ENCODE assay signal across 9 cellular contexts in genomic region chr11:44632466-44633123, GRCh38.
DNase-seq lines count a peak whose midpoint lies in the region; ATAC-seq and TF ChIP-seq lines count a peak whose summit lies in the region.
"Had no signal": no experiment of that assay in that cellular context is flagged by ENCODE, and none has a peak within 500 bp of the region (broad histone marks: within the 10 kb centered on the region; RNA-seq: fewer than 3 reads in every experiment).

No MANE protein-coding gene starts in this region.

- no peak overlapping the region for H4K91ac ChIP-seq in IMR-90 (ENCODE audit: insufficient read depth, low read depth, low read length)

- TF ChIP-seq CTCF in IMR-90 (conservative IDR thresholded peaks at IDR 0.05; ENCODE audit: low read depth, low read length) (peak; percentile 41), upper lobe of right lung (IDR thresholded peaks at IDR 0.05) (peak; percentile 55)

- H3K9ac ChIP-seq in IMR-90 (ENCODE audit: low read depth, low read length), result no peak overlapping the region

- H3K36me3 ChIP-seq in IMR-90 (ENCODE audit: control insufficient read depth, insufficient read depth, low read length), result no peaks in the 10 kb centered on the region
- H3K36me3 ChIP-seq in upper lobe of right lung, result no peaks in the 10 kb centered on the region
- H3K36me3 ChIP-seq: ascending aorta had no signal

- H2BK15ac ChIP-seq in IMR-90 (ENCODE audit: low read depth, low read length), result no peak overlapping the region

- peaks cover 10% of the 10 kb centered on the region for H3K27me3 Mint-ChIP-seq in activated naive CD8-positive, alpha-beta T cell treated with anti-CD3 and anti-CD28 coated beads, Interleukin-2, amount 10 ng/mL, durations not matched to agents 7 days and 5 days

- ATAC-seq in IMR-90 (ENCODE audit: low read depth) (peak; percentile 36), upper lobe of right lung (peak; percentile 68), HG02973 (IDR thresholded peaks at IDR 0.05; ENCODE audit: unreplicated experiment) (no peak), HG02981 (IDR thresholded peaks at IDR 0.05; ENCODE audit: unreplicated experiment) (no peak)
- peak; percentile 66 for ATAC-seq in activated naive CD8-positive, alpha-beta T cell treated with anti-CD3 and anti-CD28 coated beads, Interleukin-2, amount 10 ng/mL, durations not matched to agents 7 days and 5 days (ENCODE audit: low read depth)

- CTCF ChIA-PET in IMR-90 (lab: Yijun Ruan, JAX), result no interaction called here

- no peaks in the 10 kb centered on the region for H3K9me3 ChIP-seq in IMR-90 (ENCODE audit: control insufficient read depth, insufficient read depth, low read length)
- no peaks in the 10 kb centered on the region for H3K9me3 ChIP-seq in upper lobe of right lung
- H3K9me3 ChIP-seq: ascending aorta had no signal

- dilution Hi-C loops in IMR-90 (cut with HindIII; ENCODE audit: low sequenced_read_pairs, unreplicated experiment), result no loop called here

- H2AFZ ChIP-seq in IMR-90 (replicated peaks; ENCODE audit: low read length, poor library complexity), result peak overlapping the region; percentile 60

- H2AK9ac ChIP-seq in IMR-90 (replicated peaks; ENCODE audit: low read depth, low read length, poor library complexity), result no peak overlapping the region

- H3K4me2 ChIP-seq in IMR-90 (ENCODE audit: low read depth, low read length), result no peak overlapping the region

- H2AK5ac ChIP-seq in IMR-90 (ENCODE audit: low read depth, low read length), result 0 out of 2 replicates have a peak overlapping the region, but pooled peaks have one; percentile 3

- no peaks in the 10 kb centered on the region; the same call in 1 of the 2 replicates for H4K20me1 ChIP-seq in IMR-90 (ENCODE audit: insufficient read depth, low read length)

- H3K27ac ChIP-seq in IMR-90 (ENCODE audit: insufficient read depth, low read length) (no peak overlapping the region), upper lobe of right lung (no peak overlapping the region)
- H3K27ac ChIP-seq: ascending aorta had no signal

- no peak overlapping the region for H3K4me3 Mint-ChIP-seq in activated naive CD8-positive, alpha-beta T cell treated with anti-CD3 and anti-CD28 coated beads, Interleukin-2, amount 10 ng/mL, durations not matched to agents 7 days and 5 days

- no TSS peak for BruUV-seq in IMR-90 (replicated peaks; lab: Mats Ljungman, UMichigan)

- intact Hi-C loops in IMR-90 (cut with micrococcal nuclease) (no loop called here), upper lobe of right lung (cut with DNase I) (no loop called here)

- H2BK120ac ChIP-seq in IMR-90 (ENCODE audit: low read depth, low read length), result no peak overlapping the region

- peaks cover 8% of the 10 kb centered on the region for H3K9me1 ChIP-seq in IMR-90 (ENCODE audit: insufficient read depth, low read length)

- H3K4me1 Mint-ChIP-seq in activated naive CD8-positive, alpha-beta T cell treated with anti-CD3 and anti-CD28 coated beads, Interleukin-2, amount 10 ng/mL, durations not matched to agents 7 days and 5 days, result peaks cover 4% of the 10 kb centered on the region

- no peak overlapping the region for H3K23ac ChIP-seq in IMR-90 (ENCODE audit: low read depth, low read length)

- H3K4me1 ChIP-seq in IMR-90 (ENCODE audit: control insufficient read depth, insufficient read depth, low read length) (peaks cover 13% of the 10 kb centered on the region), upper lobe of right lung (peaks cover 29% of the 10 kb centered on the region)

- no peak overlapping the region for H2BK5ac ChIP-seq in IMR-90 (ENCODE audit: low read depth, low read length, poor library complexity, severe bottlenecking)

- DNase-seq in COLO829 (ENCODE audit: low spot score), result peak; percentile 18
- DNase-seq in IMR-90, result no peak
- DNase-seq in activated naive CD8-positive, alpha-beta T cell treated with anti-CD3 and anti-CD28 coated beads, Interleukin-2, amount 10 ng/mL, durations not matched to agents 7 days and 5 days, result peak; percentile 20
- DNase-seq in iris pigment epithelial cell (ENCODE audit: low read depth), result peak; percentile 34
- DNase-seq in upper lobe of right lung, result peak; percentile 65
- DNase-seq in NOMO-1 treated with DMSO at 0.1 percent for 48 hours (lab: John Stamatoyannopoulos, UW; ENCODE audit: unreplicated experiment), result no peak

- POLR2A ChIA-PET in IMR-90 (lab: Charles Lee; ENCODE audit: unreplicated experiment), result no interaction called here
- POLR2A ChIA-PET in activated naive CD8-positive, alpha-beta T cell treated with anti-CD3 and anti-CD28 coated beads, Interleukin-2, amount 10 ng/mL, durations not matched to agents 7 days and 5 days (lab: Charles Lee), result no interaction called here

- H3K18ac ChIP-seq in IMR-90 (ENCODE audit: low read depth, low read length), result no peak overlapping the region

- H3K4me3 ChIP-seq in IMR-90 (ENCODE audit: insufficient read depth, low read depth, low read length) (no peak overlapping the region), upper lobe of right lung (no peak overlapping the region)
- H3K4me3 ChIP-seq: ascending aorta had no signal

- H3K79me1 ChIP-seq in IMR-90 (ENCODE audit: low read depth in 1 of 2, low read length in 2 of 2), result no peaks in the 10 kb centered on the region

- H2BK20ac ChIP-seq in IMR-90 (ENCODE audit: low read depth, low read length), result no peak overlapping the region

- no peak overlapping the region for H3K4ac ChIP-seq in IMR-90 (ENCODE audit: low read depth, low read length)

- in situ Hi-C loops in IMR-90 (cut with MboI; ENCODE audit: low sequenced_read_pairs), result no loop called here

- H4K8ac ChIP-seq in IMR-90 (ENCODE audit: low read depth in 2 of 2, low read length in 2 of 2), result no peak overlapping the region

- H4K5ac ChIP-seq in IMR-90 (ENCODE audit: low read depth, low read length), result no peak overlapping the region

- peak; percentile 22; the same call in 1 of the 2 replicates for TF ChIP-seq RAD21 in IMR-90 (IDR thresholded peaks at IDR 0.05; ENCODE audit: low read length)

- H3K14ac ChIP-seq in IMR-90 (replicated peaks; ENCODE audit: low read depth, low read length), result no peak overlapping the region

- WGBS in IMR-90 (ENCODE audit: extremely low coverage in 2 of 2, insufficient read length in 1 of 2), 2 experiments, result 80% methylated on average over 1 of the region's 10 CpGs; no CpG with 5 or more reads in 1 of the 2 experiments

- H3K56ac ChIP-seq in IMR-90 (ENCODE audit: extremely low read depth, insufficient read depth, low read length), result no peak overlapping the region

- H3K36me3 Mint-ChIP-seq in activated naive CD8-positive, alpha-beta T cell treated with anti-CD3 and anti-CD28 coated beads, Interleukin-2, amount 10 ng/mL, durations not matched to agents 7 days and 5 days, result no peaks in the 10 kb centered on the region

- no peaks in the 10 kb centered on the region for H3K9me3 Mint-ChIP-seq in activated naive CD8-positive, alpha-beta T cell treated with anti-CD3 and anti-CD28 coated beads, Interleukin-2, amount 10 ng/mL, durations not matched to agents 7 days and 5 days

- no peak overlapping the region for H3K27ac Mint-ChIP-seq in activated naive CD8-positive, alpha-beta T cell treated with anti-CD3 and anti-CD28 coated beads, Interleukin-2, amount 10 ng/mL, durations not matched to agents 7 days and 5 days

- no peak for TF ChIP-seq POLR2A in IMR-90 (IDR thresholded peaks at IDR 0.05; ENCODE audit: low read depth, low read length)

- H3K27me3 ChIP-seq in IMR-90 (ENCODE audit: control insufficient read depth, insufficient read depth, low read length) (peaks cover 15% of the 10 kb centered on the region), upper lobe of right lung (peaks cover 4% of the 10 kb centered on the region)
- H3K27me3 ChIP-seq: ascending aorta had no signal

TF ChIP-seq in IMR-90, 13 proteins besides CTCF, POLR2A, EP300 and RAD21:
- no peak for TF ChIP-seq USF2 (IDR thresholded peaks at IDR 0.05; ENCODE audit: low read depth, low read length)
- TF ChIP-seq RCOR1 (IDR thresholded peaks at IDR 0.05; ENCODE audit: insufficient replicate concordance, low read length), result no peak
- TF ChIP-seq SMC3 (IDR thresholded peaks at IDR 0.05; ENCODE audit: low read depth, low read length), result no peak
- TF ChIP-seq MAZ (IDR thresholded peaks at IDR 0.05; ENCODE audit: borderline replicate concordance, low read depth, low read length), result no peak
- no peak for TF ChIP-seq MAFK (IDR thresholded peaks at IDR 0.05; ENCODE audit: low read depth, low read length)
- TF ChIP-seq ELK1 (IDR thresholded peaks at IDR 0.05; ENCODE audit: borderline replicate concordance, low read depth, low read length), result no peak
- no peak for TF ChIP-seq MXI1 (IDR thresholded peaks at IDR 0.05; ENCODE audit: borderline replicate concordance, low read depth, low read length)
- no peak for TF ChIP-seq NFE2L2 (IDR thresholded peaks at IDR 0.05; ENCODE audit: low read depth, low read length)
- TF ChIP-seq BHLHE40 (IDR thresholded peaks at IDR 0.05; ENCODE audit: low read depth, low read length), result no peak
- no peak for TF ChIP-seq FOS (IDR thresholded peaks at IDR 0.05; ENCODE audit: low read depth, low read length)
- TF ChIP-seq RFX5 (IDR thresholded peaks at IDR 0.05; ENCODE audit: low read depth, low read length), result no peak
- no peak for TF ChIP-seq CHD1 (IDR thresholded peaks at IDR 0.05; ENCODE audit: low read depth, low read length)
- TF ChIP-seq CEBPB (IDR thresholded peaks at IDR 0.05; ENCODE audit: low read depth, low read length), result no peak
TF ChIP-seq in IMR-90: peak in this region for 0.

Comparison
In these comparisons a context has a peak if more than half of its experiments do, and no peak if none do; other contexts are left out.
1. DNase-seq: peak in COLO829 (single experiment), activated naive CD8-positive, alpha-beta T cell treated with anti-CD3 and anti-CD28 coated beads, Interleukin-2, amount 10 ng/mL, durations not matched to agents 7 days and 5 days (single experiment), iris pigment epithelial cell (single experiment) and upper lobe of right lung (single experiment); none in IMR-90 (single experiment) and NOMO-1 treated with DMSO at 0.1 percent for 48 hours (single experiment).
2. ATAC-seq: peak in IMR-90 (single experiment), activated naive CD8-positive, alpha-beta T cell treated with anti-CD3 and anti-CD28 coated beads, Interleukin-2, amount 10 ng/mL, durations not matched to agents 7 days and 5 days (single experiment) and upper lobe of right lung (single experiment); none in HG02973 (single experiment) and HG02981 (single experiment).